ENCODE assay signal across 8 cellular contexts in genomic region chr5:150781706-150782614, GRCh38. TPM values are rescaled to one million over a fixed set of nuclear protein-coding genes. Genes with fewer than 3 reads are reported as not detected.
A peak's percentile ranks its signal among the peaks of the same experiment; 100 is the strongest.
DNase-seq lines count a peak whose midpoint lies in the region; ATAC-seq and FAIRE-seq lines count a peak whose summit lies in the region.

No MANE protein-coding gene starts in this region.

- peak overlapping the region; percentile 4 for H3K27ac Mint-ChIP-seq in central memory CD8-positive, alpha-beta T cell (ENCODE audit: low read depth)

- H3K4me1 Mint-ChIP-seq in central memory CD8-positive, alpha-beta T cell, result peaks cover 49% of the 10 kb centered on the region

- ATAC-seq in central memory CD8-positive, alpha-beta T cell (replicated peaks; ENCODE audit: extremely low read depth, poor library complexity, severe bottlenecking), result no peak

- peaks cover 10% of the 10 kb centered on the region for H3K9me3 ChIP-seq in KOPT-K1 (ENCODE audit: insufficient read depth, low read length, poor library complexity, severe bottlenecking)

- DNase-seq in central memory CD8-positive, alpha-beta T cell (ENCODE audit: low spot score in 2 of 2), result no peak
- DNase-seq in mucosa of gallbladder (ENCODE audit: low spot score), result peak; percentile 54
- DNase-seq in NCI-H2029 (lab: John Stamatoyannopoulos, UW), result no peak
- DNase-seq in COLO668 (lab: John Stamatoyannopoulos, UW; ENCODE audit: unreplicated experiment), result no peak
- DNase-seq in anterior cingulate cortex (lab: John Stamatoyannopoulos, UW), result no peak
- DNase-seq in Ammon's horn (ENCODE audit: low spot score), result no peak

- H3K4me3 Mint-ChIP-seq in central memory CD8-positive, alpha-beta T cell, result no peak overlapping the region

- H3K27ac ChIP-seq in KOPT-K1 (ENCODE audit: low read depth, low read length, poor library complexity, severe bottlenecking), result peak overlapping the region; percentile 82

- no peaks in the 10 kb centered on the region for H3K27me3 Mint-ChIP-seq in central memory CD8-positive, alpha-beta T cell

- FAIRE-seq in A204.1 (lab: Jason Lieb, UNC), result peak; percentile 88

- H3K9me3 Mint-ChIP-seq in central memory CD8-positive, alpha-beta T cell, result no peaks in the 10 kb centered on the region

- H3K36me3 Mint-ChIP-seq in central memory CD8-positive, alpha-beta T cell (ENCODE audit: insufficient read depth), result peaks cover 5% of the 10 kb centered on the region

- no peaks in the 10 kb centered on the region for H3K36me3 ChIP-seq in KOPT-K1 (ENCODE audit: insufficient read depth, low read length)

RNA-seq across cellular contexts. Expression of gene SMIM3, which starts 3.4 kb away (rescaled TPM):
- 9.5 TPM for total RNA-seq in mucosa of gallbladder

RNA-seq across cellular contexts. Expression of gene DCTN4, which starts 23.1 kb away (rescaled TPM):
- 69.4 TPM for total RNA-seq in mucosa of gallbladder
